In the genomic region with DNA sequence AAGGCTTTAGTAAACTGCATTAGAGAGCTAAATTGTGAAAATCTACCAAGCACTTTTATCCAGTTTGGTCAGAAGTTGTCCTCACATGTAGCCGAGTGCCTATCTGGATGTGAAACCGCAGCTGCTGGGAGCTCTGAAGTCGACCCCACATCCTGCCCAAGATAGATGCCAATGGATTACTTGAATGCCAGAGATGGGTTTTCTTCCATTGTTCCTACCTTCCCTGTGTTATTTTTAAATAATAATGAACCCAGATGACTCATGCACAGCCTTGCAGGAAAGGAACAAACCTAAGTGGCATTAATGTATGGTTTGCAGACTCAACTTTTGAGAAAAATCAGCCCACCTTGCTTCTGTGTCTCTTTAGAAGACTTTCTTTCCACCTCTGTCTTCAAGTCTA, we compare ENCODE assay signal across 24 cellular contexts.
DNase-seq lines count a peak whose midpoint lies in the region; ATAC-seq and TF ChIP-seq lines count a peak whose summit lies in the region.
"Had no signal": no experiment of that assay in that cellular context is flagged by ENCODE, and none has a peak within 500 bp of the region (broad histone marks: within the 10 kb centered on the region; RNA-seq: fewer than 3 reads in every experiment).

No MANE protein-coding gene starts in this region.

- H3K4me3 ChIP-seq in IMR-90 (ENCODE audit: insufficient read depth, low read depth, low read length) (no peak overlapping the region), epithelial cell of esophagus (ENCODE audit: low read length) (no peak overlapping the region)
- H3K4me3 ChIP-seq: BLaER1 treated with 17β-estradiol and CSF1 and Interleukin-3, amounts not matched to agents 10 nM and 100 nM; heart left ventricle; transverse colon had no signal

- no peaks in the 10 kb centered on the region for H3K4me1 Mint-ChIP-seq in osteocyte (ENCODE audit: unreplicated experiment)
- H3K4me1 Mint-ChIP-seq: naive thymus-derived CD8-positive, alpha-beta T cell; stimulated activated effector memory CD8-positive, alpha-beta T cell treated with anti-CD3 and anti-CD28 coated beads, Interleukin-12 subunit alpha, Interleukin-12 subunit beta, amount 100 ng/mL, for 72 hours had no signal

- H4K20me1 ChIP-seq in IMR-90 (ENCODE audit: insufficient read depth, low read length): no peaks in the 10 kb centered on the region
- H4K20me1 ChIP-seq: BLaER1 treated with 17β-estradiol and CSF1 and Interleukin-3, amounts not matched to agents 10 nM and 100 nM had no signal

- no peak overlapping the region for H4K8ac ChIP-seq in IMR-90 (ENCODE audit: low read depth in 2 of 2, low read length in 2 of 2)

- no peaks in the 10 kb centered on the region for H3K36me3 Mint-ChIP-seq in osteocyte (ENCODE audit: unreplicated experiment)
- H3K36me3 Mint-ChIP-seq: brain; naive thymus-derived CD8-positive, alpha-beta T cell; stimulated activated effector memory CD8-positive, alpha-beta T cell treated with anti-CD3 and anti-CD28 coated beads, Interleukin-12 subunit alpha, Interleukin-12 subunit beta, amount 100 ng/mL, for 72 hours had no signal

- H3K4ac ChIP-seq in IMR-90 (ENCODE audit: low read depth, low read length): no peak overlapping the region

- POLR2A ChIA-PET in IMR-90 (lab: Charles Lee; ENCODE audit: unreplicated experiment): no interaction called here

- TF ChIP-seq POLR2A in IMR-90 (IDR thresholded peaks at IDR 0.05; ENCODE audit: low read depth, low read length): no peak

- H3K14ac ChIP-seq in IMR-90 (replicated peaks; ENCODE audit: low read depth, low read length): 0 out of 2 replicates have a peak overlapping the region, but pooled peaks have one; percentile 28

- H3K27ac ChIP-seq in IMR-90 (ENCODE audit: insufficient read depth, low read length): no peak overlapping the region
- H3K27ac ChIP-seq: BLaER1 treated with 17β-estradiol and CSF1 and Interleukin-3, amounts not matched to agents 10 nM and 100 nM; heart left ventricle; transverse colon had no signal

- no peaks in the 10 kb centered on the region; the same call in 1 of the 2 replicates for H3K9me1 ChIP-seq in IMR-90 (ENCODE audit: insufficient read depth, low read length)

- no peak overlapping the region for H4K91ac ChIP-seq in IMR-90 (ENCODE audit: insufficient read depth, low read depth, low read length)

- in situ Hi-C loops in IMR-90 (cut with MboI; ENCODE audit: low sequenced_read_pairs): no loop called here

- no peak overlapping the region for H2AFZ ChIP-seq in IMR-90 (replicated peaks; ENCODE audit: low read length, poor library complexity)

- no peak overlapping the region for H3K27ac Mint-ChIP-seq in osteocyte (ENCODE audit: unreplicated experiment)
- H3K27ac Mint-ChIP-seq: brain; naive thymus-derived CD8-positive, alpha-beta T cell; stimulated activated effector memory CD8-positive, alpha-beta T cell treated with anti-CD3 and anti-CD28 coated beads, Interleukin-12 subunit alpha, Interleukin-12 subunit beta, amount 100 ng/mL, for 72 hours had no signal

- H3K9me3 ChIP-seq in IMR-90 (ENCODE audit: control insufficient read depth, insufficient read depth, low read length): no peaks in the 10 kb centered on the region
- H3K9me3 ChIP-seq: BLaER1 treated with 17β-estradiol and CSF1 and Interleukin-3, amounts not matched to agents 10 nM and 100 nM; heart left ventricle; transverse colon had no signal

- no peak overlapping the region; the same call in 1 of the 2 replicates for H2BK120ac ChIP-seq in IMR-90 (ENCODE audit: low read depth, low read length)

- TF ChIP-seq RAD21 in IMR-90 (IDR thresholded peaks at IDR 0.05; ENCODE audit: low read length): no peak

- no peak overlapping the region for H4K5ac ChIP-seq in IMR-90 (ENCODE audit: low read depth, low read length)

- DNase-seq in IMR-90: no peak
- DNase-seq in SW480 (ENCODE audit: low spot score): peak; percentile 12
- DNase-seq in epithelial cell of esophagus (ENCODE audit: low read depth): peak; percentile 47
- DNase-seq in non-pigmented ciliary epithelial cell (ENCODE audit: low read depth): peak; percentile 37
- DNase-seq in osteocyte (ENCODE audit: extremely low spot score, unreplicated experiment): no peak
- no peak for DNase-seq in NCI-H2107 (lab: John Stamatoyannopoulos, UW)
- DNase-seq in GF-D8 (lab: John Stamatoyannopoulos, UW): no peak
- no peak for DNase-seq in GM10266 (ENCODE audit: extremely low spot score)
- DNase-seq: activated CD4-positive, alpha-beta T cell treated with anti-CD3 and anti-CD28 coated beads, Interleukin-2, amount 50 U/mL, for 48 hours; activated CD4-positive, CD25-positive, alpha-beta regulatory T cell treated with anti-CD3 and anti-CD28 coated beads, Interleukin-2, amount 50 U/mL, for 72 hours; activated T-cell treated with anti-CD3 and anti-CD28 coated beads, Interleukin-2, amount 50 U/mL, for 48 hours; heart left ventricle; kidney; midbrain; naive thymus-derived CD8-positive, alpha-beta T cell; NCI-H1105; NCI-H187; NCI-H2171 treated with DMSO at 0.1 percent for 48 hours; NCI-H510A; T-helper 2 cell; transverse colon had no signal

- H3K9ac ChIP-seq in IMR-90 (ENCODE audit: low read depth, low read length): no peak overlapping the region
- H3K9ac ChIP-seq: BLaER1 treated with 17β-estradiol and CSF1 and Interleukin-3, amounts not matched to agents 10 nM and 100 nM had no signal

- H2BK20ac ChIP-seq in IMR-90 (ENCODE audit: low read depth, low read length): no peak overlapping the region

- H2BK15ac ChIP-seq in IMR-90 (ENCODE audit: low read depth, low read length): no peak overlapping the region

- H3K4me3 Mint-ChIP-seq in osteocyte (ENCODE audit: unreplicated experiment): no peak overlapping the region
- H3K4me3 Mint-ChIP-seq: brain; naive thymus-derived CD8-positive, alpha-beta T cell; stimulated activated effector memory CD8-positive, alpha-beta T cell treated with anti-CD3 and anti-CD28 coated beads, Interleukin-12 subunit alpha, Interleukin-12 subunit beta, amount 100 ng/mL, for 72 hours had no signal

- TF ChIP-seq CTCF in IMR-90 (conservative IDR thresholded peaks at IDR 0.05; ENCODE audit: low read depth, low read length): no peak
- no peak for TF ChIP-seq CTCF in epithelial cell of esophagus (IDR thresholded peaks at IDR 0.05; ENCODE audit: insufficient read depth, low read depth, low read length, missing control alignments)
- no peak for TF ChIP-seq CTCF in osteocyte (IDR thresholded peaks at IDR 0.05)
- no peak for TF ChIP-seq CTCF in GM10266 (IDR thresholded peaks at IDR 0.05; ENCODE audit: control insufficient read depth, insufficient read depth, low read depth, missing control alignments)

- H2AK5ac ChIP-seq in IMR-90 (ENCODE audit: low read depth, low read length): no peak overlapping the region

- H2BK5ac ChIP-seq in IMR-90 (ENCODE audit: low read depth, low read length, poor library complexity, severe bottlenecking): no peak overlapping the region

- H3K56ac ChIP-seq in IMR-90 (ENCODE audit: extremely low read depth, insufficient read depth, low read length): no peak overlapping the region

- peaks cover 2% of the 10 kb centered on the region for H3K27me3 Mint-ChIP-seq in osteocyte (ENCODE audit: unreplicated experiment)

- no peak overlapping the region; the same call in 1 of the 2 replicates for H3K18ac ChIP-seq in IMR-90 (ENCODE audit: low read depth, low read length)

- no peaks in the 10 kb centered on the region for H3K79me1 ChIP-seq in IMR-90 (ENCODE audit: low read depth in 1 of 2, low read length in 2 of 2)

- H3K23ac ChIP-seq in IMR-90 (ENCODE audit: low read depth, low read length): no peak overlapping the region

- dilution Hi-C loops in IMR-90 (cut with HindIII; ENCODE audit: low sequenced_read_pairs, unreplicated experiment): no loop called here

- no peaks in the 10 kb centered on the region for H3K36me3 ChIP-seq in IMR-90 (ENCODE audit: control insufficient read depth, insufficient read depth, low read length)
- H3K36me3 ChIP-seq: BLaER1 treated with 17β-estradiol and CSF1 and Interleukin-3, amounts not matched to agents 10 nM and 100 nM; heart left ventricle; transverse colon had no signal

- no peak overlapping the region for H3K4me2 ChIP-seq in IMR-90 (ENCODE audit: low read depth, low read length)
- H3K4me2 ChIP-seq: BLaER1 treated with 17β-estradiol and CSF1 and Interleukin-3, amounts not matched to agents 10 nM and 100 nM had no signal

- WGBS in IMR-90 (ENCODE audit: extremely low coverage in 2 of 2, insufficient read length in 1 of 2), 2 experiments: no CpG with 5 or more reads among the region's 3 CpGs

- no peaks in the 10 kb centered on the region for H3K9me3 Mint-ChIP-seq in osteocyte (ENCODE audit: unreplicated experiment)
- H3K9me3 Mint-ChIP-seq: brain; naive thymus-derived CD8-positive, alpha-beta T cell had no signal

- CTCF ChIA-PET in IMR-90 (lab: Yijun Ruan, JAX): no interaction called here

- no peak overlapping the region for H2AK9ac ChIP-seq in IMR-90 (replicated peaks; ENCODE audit: low read depth, low read length, poor library complexity)

- H3K4me1 ChIP-seq in IMR-90 (ENCODE audit: control insufficient read depth, insufficient read depth, low read length): peaks cover 4% of the 10 kb centered on the region; the same call in 1 of the 2 replicates
- H3K4me1 ChIP-seq: transverse colon had no signal

- intact Hi-C loops in IMR-90 (cut with micrococcal nuclease): no loop called here

- no TSS peak for BruUV-seq in IMR-90 (replicated peaks; lab: Mats Ljungman, UMichigan)

- H3K27me3 ChIP-seq in IMR-90 (ENCODE audit: control insufficient read depth, insufficient read depth, low read length): no peaks in the 10 kb centered on the region
- H3K27me3 ChIP-seq: BLaER1 treated with 17β-estradiol and CSF1 and Interleukin-3, amounts not matched to agents 10 nM and 100 nM; heart left ventricle; transverse colon had no signal

- no peak for ATAC-seq in IMR-90 (ENCODE audit: low read depth)
- ATAC-seq: heart left ventricle; naive thymus-derived CD8-positive, alpha-beta T cell; stimulated activated effector memory CD8-positive, alpha-beta T cell treated with anti-CD3 and anti-CD28 coated beads, Interleukin-12 subunit alpha, Interleukin-12 subunit beta, amount 100 ng/mL, for 72 hours had no signal

TF ChIP-seq in IMR-90, 13 proteins besides CTCF, POLR2A, EP300 and RAD21 (continues in another document):
- no peak for TF ChIP-seq MXI1 (IDR thresholded peaks at IDR 0.05; ENCODE audit: borderline replicate concordance, low read depth, low read length)
- no peak for TF ChIP-seq SMC3 (IDR thresholded peaks at IDR 0.05; ENCODE audit: low read depth, low read length)
- no peak for TF ChIP-seq RFX5 (IDR thresholded peaks at IDR 0.05; ENCODE audit: low read depth, low read length)
- no peak for TF ChIP-seq FOS (IDR thresholded peaks at IDR 0.05; ENCODE audit: low read depth, low read length)
- no peak for TF ChIP-seq CHD1 (IDR thresholded peaks at IDR 0.05; ENCODE audit: low read depth, low read length)
- no peak for TF ChIP-seq CEBPB (IDR thresholded peaks at IDR 0.05; ENCODE audit: low read depth, low read length)
- TF ChIP-seq NFE2L2 (IDR thresholded peaks at IDR 0.05; ENCODE audit: low read depth, low read length): no peak
- TF ChIP-seq RCOR1 (IDR thresholded peaks at IDR 0.05; ENCODE audit: insufficient replicate concordance, low read length): no peak

Comparison
In these comparisons a context has a peak if more than half of its experiments do, and no peak if none do; other contexts are left out.
1. DNase-seq: peak in SW480 (single experiment), epithelial cell of esophagus (single experiment) and non-pigmented ciliary epithelial cell (single experiment); none in IMR-90 (single experiment), osteocyte (single experiment), NCI-H2107 (single experiment), GF-D8 (single experiment) and GM10266 (single experiment).